8 cellular contexts compared by ENCODE assay signal in the genomic region with DNA sequence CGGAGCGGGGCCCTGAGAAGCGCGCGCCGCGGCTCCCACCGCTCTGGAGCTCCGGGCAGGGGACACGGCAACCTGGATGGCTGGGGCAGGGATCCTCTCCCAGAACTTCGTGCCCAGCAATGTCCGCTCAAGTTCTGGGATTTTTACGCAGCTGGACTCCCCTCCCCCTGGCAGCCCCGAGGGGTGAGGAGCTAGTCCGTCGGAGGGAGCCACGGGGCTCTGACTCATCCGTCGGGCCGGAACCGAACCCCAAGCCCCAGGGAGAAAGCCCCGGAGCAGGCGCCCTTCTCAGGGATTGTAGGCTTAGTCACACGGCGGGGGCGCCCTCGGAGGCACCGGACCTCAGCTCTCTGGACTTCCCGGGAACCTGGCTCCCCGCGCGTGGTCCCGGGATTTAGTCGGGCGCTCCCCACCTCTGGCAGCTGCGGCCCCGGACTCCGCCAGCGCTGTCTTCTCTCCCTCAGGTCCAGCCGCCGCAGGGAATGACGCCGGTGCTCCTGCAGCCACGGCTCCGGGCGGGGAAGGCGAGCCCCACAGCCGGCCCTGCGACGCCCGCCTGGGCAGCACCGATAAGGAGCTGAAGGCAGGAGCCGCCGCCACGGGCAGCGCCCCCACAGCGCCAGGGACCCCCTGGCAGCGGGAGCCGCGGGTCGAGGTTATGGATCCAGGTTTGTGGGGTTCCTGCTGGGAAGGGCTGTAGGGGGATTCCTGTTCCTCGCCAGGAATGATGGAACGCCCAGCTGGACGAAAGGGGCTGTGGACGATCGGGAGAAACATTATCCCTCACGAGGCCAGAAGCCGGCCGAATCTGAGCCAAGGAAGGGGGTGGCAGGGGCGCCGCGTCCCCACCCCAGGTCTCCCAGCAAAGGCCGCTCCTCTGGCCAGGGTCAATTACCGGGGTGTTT.
DNase-seq lines count a peak whose midpoint lies in the region; ATAC-seq and TF ChIP-seq lines count a peak whose summit lies in the region.

No MANE protein-coding gene starts in this region.

- DNase-seq in NCI-H1417 (lab: John Stamatoyannopoulos, UW) (peak in 2 of 3 experiments; percentile 60 to 62), NCI-H1417 treated with DMSO at 0.1 percent for 48 hours (lab: John Stamatoyannopoulos, UW) (no peak), astrocyte of the spinal cord (ENCODE audit: low read depth, low spot score) (peak; percentile 55), iris pigment epithelial cell (ENCODE audit: low read depth) (peak; percentile 84)
- peak; percentile 30 to 41 for DNase-seq in stimulated activated CD4-positive, alpha-beta T cell treated with anti-CD3 and anti-CD28 coated beads, Interleukin-1b, Interleukin-23, amount 100 ng/mL, for 4 hours (ENCODE audit: low read depth in 2 of 2)

- peak overlapping the region; percentile 47 for H3K4me3 ChIP-seq in astrocyte of the spinal cord (ENCODE audit: low read depth, low read length)

- in situ Hi-C loops in astrocyte of the spinal cord (cut with HindIII; ENCODE audit: low sequenced_read_pairs): no loop called here

- no peak for TF ChIP-seq CTCF in astrocyte of the spinal cord (IDR thresholded peaks at IDR 0.05; ENCODE audit: low read depth, low read length)

- ATAC-seq in SK-N-SH treated with all-trans-retinoic acid at 6 μM for 48 hours (peak; percentile 27), HG03108 (IDR thresholded peaks at IDR 0.05; ENCODE audit: unreplicated experiment) (no peak), GM21737 (IDR thresholded peaks at IDR 0.05; ENCODE audit: unreplicated experiment) (no peak)

TF ChIP-seq in SK-N-SH treated with all-trans-retinoic acid at 6 μM for 48 hours, 23 proteins besides CTCF, POLR2A, EP300 and RAD21:
- TF ChIP-seq ESRRG (CRISPR knock-in tag; IDR thresholded peaks at IDR 0.05) (no peak), ZFP30 (CRISPR knock-in tag; IDR thresholded peaks at IDR 0.05) (no peak), RARB (CRISPR knock-in tag; IDR thresholded peaks at IDR 0.05) (no peak), ZNF70 (CRISPR knock-in tag; IDR thresholded peaks at IDR 0.05) (no peak), ARNTL (CRISPR knock-in tag; IDR thresholded peaks at IDR 0.05; ENCODE audit: borderline replicate concordance, low read depth) (no peak), OSR1 (CRISPR knock-in tag; IDR thresholded peaks at IDR 0.05) (no peak), GLIS3 (CRISPR knock-in tag; IDR thresholded peaks at IDR 0.05) (no peak), ZC3H10 (CRISPR knock-in tag; IDR thresholded peaks at IDR 0.05) (no peak), PPARA (CRISPR knock-in tag; IDR thresholded peaks at IDR 0.05; ENCODE audit: borderline replicate concordance) (no peak), TCF4 (CRISPR knock-in tag; IDR thresholded peaks at IDR 0.05; ENCODE audit: borderline replicate concordance) (no peak), ZNF565 (CRISPR knock-in tag; conservative IDR thresholded peaks at IDR 0.05; ENCODE audit: low read depth) (no peak), TOX (CRISPR knock-in tag; IDR thresholded peaks at IDR 0.05; ENCODE audit: borderline replicate concordance) (no peak), ZFP3 (CRISPR knock-in tag; IDR thresholded peaks at IDR 0.05) (no peak), SNAI2 (CRISPR knock-in tag; IDR thresholded peaks at IDR 0.05) (no peak)
- TF ChIP-seq, protein P1, sequence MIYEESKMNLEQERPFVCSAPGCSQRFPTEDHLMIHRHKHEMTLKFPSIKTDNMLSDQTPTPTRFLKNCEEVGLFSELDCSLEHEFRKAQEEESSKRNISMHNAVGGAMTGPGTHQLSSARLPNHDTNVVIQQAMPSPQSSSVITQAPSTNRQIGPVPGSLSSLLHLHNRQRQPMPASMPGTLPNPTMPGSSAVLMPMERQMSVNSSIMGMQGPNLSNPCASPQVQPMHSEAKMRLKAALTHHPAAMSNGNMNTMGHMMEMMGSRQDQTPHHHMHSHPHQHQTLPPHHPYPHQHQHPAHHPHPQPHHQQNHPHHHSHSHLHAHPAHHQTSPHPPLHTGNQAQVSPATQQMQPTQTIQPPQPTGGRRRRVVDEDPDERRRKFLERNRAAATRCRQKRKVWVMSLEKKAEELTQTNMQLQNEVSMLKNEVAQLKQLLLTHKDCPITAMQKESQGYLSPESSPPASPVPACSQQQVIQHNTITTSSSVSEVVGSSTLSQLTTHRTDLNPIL (CRISPR knock-in tag; IDR thresholded peaks at IDR 0.05; ENCODE audit: low read depth): no peak
- TF ChIP-seq, protein P2, sequence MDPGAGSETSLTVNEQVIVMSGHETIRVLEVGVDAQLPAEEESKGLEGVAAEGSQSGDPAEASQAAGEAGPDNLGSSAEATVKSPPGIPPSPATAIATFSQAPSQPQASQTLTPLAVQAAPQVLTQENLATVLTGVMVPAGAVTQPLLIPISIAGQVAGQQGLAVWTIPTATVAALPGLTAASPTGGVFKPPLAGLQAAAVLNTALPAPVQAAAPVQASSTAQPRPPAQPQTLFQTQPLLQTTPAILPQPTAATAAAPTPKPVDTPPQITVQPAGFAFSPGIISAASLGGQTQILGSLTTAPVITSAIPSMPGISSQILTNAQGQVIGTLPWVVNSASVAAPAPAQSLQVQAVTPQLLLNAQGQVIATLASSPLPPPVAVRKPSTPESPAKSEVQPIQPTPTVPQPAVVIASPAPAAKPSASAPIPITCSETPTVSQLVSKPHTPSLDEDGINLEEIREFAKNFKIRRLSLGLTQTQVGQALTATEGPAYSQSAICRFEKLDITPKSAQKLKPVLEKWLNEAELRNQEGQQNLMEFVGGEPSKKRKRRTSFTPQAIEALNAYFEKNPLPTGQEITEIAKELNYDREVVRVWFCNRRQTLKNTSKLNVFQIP (CRISPR knock-in tag; IDR thresholded peaks at IDR 0.05; ENCODE audit: borderline replicate concordance, low read depth): no peak
- TF ChIP-seq, protein P3, sequence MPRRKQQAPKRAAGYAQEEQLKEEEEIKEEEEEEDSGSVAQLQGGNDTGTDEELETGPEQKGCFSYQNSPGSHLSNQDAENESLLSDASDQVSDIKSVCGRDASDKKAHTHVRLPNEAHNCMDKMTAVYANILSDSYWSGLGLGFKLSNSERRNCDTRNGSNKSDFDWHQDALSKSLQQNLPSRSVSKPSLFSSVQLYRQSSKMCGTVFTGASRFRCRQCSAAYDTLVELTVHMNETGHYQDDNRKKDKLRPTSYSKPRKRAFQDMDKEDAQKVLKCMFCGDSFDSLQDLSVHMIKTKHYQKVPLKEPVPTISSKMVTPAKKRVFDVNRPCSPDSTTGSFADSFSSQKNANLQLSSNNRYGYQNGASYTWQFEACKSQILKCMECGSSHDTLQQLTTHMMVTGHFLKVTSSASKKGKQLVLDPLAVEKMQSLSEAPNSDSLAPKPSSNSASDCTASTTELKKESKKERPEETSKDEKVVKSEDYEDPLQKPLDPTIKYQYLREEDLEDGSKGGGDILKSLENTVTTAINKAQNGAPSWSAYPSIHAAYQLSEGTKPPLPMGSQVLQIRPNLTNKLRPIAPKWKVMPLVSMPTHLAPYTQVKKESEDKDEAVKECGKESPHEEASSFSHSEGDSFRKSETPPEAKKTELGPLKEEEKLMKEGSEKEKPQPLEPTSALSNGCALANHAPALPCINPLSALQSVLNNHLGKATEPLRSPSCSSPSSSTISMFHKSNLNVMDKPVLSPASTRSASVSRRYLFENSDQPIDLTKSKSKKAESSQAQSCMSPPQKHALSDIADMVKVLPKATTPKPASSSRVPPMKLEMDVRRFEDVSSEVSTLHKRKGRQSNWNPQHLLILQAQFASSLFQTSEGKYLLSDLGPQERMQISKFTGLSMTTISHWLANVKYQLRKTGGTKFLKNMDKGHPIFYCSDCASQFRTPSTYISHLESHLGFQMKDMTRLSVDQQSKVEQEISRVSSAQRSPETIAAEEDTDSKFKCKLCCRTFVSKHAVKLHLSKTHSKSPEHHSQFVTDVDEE (CRISPR knock-in tag; IDR thresholded peaks at IDR 0.05): no peak
- TF ChIP-seq, protein P4, sequence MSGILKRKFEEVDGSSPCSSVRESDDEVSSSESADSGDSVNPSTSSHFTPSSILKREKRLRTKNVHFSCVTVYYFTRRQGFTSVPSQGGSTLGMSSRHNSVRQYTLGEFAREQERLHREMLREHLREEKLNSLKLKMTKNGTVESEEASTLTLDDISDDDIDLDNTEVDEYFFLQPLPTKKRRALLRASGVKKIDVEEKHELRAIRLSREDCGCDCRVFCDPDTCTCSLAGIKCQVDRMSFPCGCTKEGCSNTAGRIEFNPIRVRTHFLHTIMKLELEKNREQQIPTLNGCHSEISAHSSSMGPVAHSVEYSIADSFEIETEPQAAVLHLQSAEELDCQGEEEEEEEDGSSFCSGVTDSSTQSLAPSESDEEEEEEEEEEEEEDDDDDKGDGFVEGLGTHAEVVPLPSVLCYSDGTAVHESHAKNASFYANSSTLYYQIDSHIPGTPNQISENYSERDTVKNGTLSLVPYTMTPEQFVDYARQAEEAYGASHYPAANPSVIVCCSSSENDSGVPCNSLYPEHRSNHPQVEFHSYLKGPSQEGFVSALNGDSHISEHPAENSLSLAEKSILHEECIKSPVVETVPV (CRISPR knock-in tag; IDR thresholded peaks at IDR 0.05): no peak
- TF ChIP-seq, protein P5, sequence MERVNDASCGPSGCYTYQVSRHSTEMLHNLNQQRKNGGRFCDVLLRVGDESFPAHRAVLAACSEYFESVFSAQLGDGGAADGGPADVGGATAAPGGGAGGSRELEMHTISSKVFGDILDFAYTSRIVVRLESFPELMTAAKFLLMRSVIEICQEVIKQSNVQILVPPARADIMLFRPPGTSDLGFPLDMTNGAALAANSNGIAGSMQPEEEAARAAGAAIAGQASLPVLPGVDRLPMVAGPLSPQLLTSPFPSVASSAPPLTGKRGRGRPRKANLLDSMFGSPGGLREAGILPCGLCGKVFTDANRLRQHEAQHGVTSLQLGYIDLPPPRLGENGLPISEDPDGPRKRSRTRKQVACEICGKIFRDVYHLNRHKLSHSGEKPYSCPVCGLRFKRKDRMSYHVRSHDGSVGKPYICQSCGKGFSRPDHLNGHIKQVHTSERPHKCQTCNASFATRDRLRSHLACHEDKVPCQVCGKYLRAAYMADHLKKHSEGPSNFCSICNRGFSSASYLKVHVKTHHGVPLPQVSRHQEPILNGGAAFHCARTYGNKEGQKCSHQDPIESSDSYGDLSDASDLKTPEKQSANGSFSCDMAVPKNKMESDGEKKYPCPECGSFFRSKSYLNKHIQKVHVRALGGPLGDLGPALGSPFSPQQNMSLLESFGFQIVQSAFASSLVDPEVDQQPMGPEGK (CRISPR knock-in tag; IDR thresholded peaks at IDR 0.05; ENCODE audit: borderline replicate concordance): no peak
